26 cellular contexts compared by ENCODE assay signal in the genomic region with DNA sequence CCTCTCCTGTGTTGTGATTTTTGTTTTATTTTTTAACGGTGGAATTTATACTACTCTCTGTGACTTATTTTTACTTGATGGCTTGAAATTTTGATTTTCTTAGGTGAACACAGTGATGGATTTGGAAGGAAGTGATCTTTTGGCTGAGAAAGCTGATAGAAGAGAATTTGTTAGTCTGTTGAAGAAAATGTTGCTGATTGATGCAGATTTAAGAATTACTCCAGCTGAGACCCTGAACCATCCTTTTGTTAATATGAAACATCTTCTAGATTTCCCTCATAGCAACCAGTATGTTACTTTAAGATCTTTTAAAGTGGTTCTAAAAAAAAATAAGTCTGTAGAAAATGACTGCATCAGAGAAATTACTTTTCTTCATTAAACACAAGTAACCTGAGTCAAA.
"Had no signal": no experiment of that assay in that cellular context is flagged by ENCODE, and none has a peak within 500 bp of the region (broad histone marks: within the 10 kb centered on the region; RNA-seq: fewer than 3 reads in every experiment).

No MANE protein-coding gene starts in this region.

- H3K9ac ChIP-seq: parathyroid adenoma had no signal

- H3K27ac ChIP-seq: epithelial cell of prostate, gastrocnemius medialis, left lung, parathyroid adenoma, prostate gland, right atrium auricular region, skin epidermis, spleen, testis, tibial nerve, upper lobe of left lung had no signal

- DNase-seq: cortex of kidney; effector memory CD8-positive, alpha-beta T cell; foreskin fibroblast; gastrocnemius medialis; head of caudate nucleus; left cardiac atrium; left lung; mesenchymal stem cell; mucosa of descending colon; naive B cell; occipital lobe; spleen; stimulated activated CD4-positive, alpha-beta T cell treated with anti-CD3 and anti-CD28 coated beads, Interleukin-4, amount 100 ng/mL, for 4 hours; stimulated activated naive CD8-positive, alpha-beta T cell treated with anti-CD3 and anti-CD28 coated beads, Interleukin-15, Interleukin-2, amounts not matched to agents 100 U/mL and 50 U/mL, for 24 hours; substantia nigra; testis; upper lobe of left lung had no signal

- H3K4me1 Mint-ChIP-seq: mesothelial cell of epicardium; naive B cell; stimulated activated memory B cell treated with anti-CD40 and anti-IgM and Interleukin-4, amounts not matched to agents 10 μg/mL and 1 μg/mL and 100 μg/mL, for 72 hours had no signal

- H3K4me3 Mint-ChIP-seq: effector memory CD8-positive, alpha-beta T cell; mesothelial cell of epicardium; naive B cell; stimulated activated memory B cell treated with anti-CD40 and anti-IgM and Interleukin-4, amounts not matched to agents 10 μg/mL and 1 μg/mL and 100 μg/mL, for 72 hours had no signal

- ATAC-seq: effector memory CD8-positive, alpha-beta T cell; esophagus mucosa; gastrocnemius medialis; left cardiac atrium; left lung; mucosa of descending colon; stimulated activated memory B cell treated with anti-CD40 and anti-IgM and Interleukin-4, amounts not matched to agents 10 μg/mL and 1 μg/mL and 100 μg/mL, for 72 hours; stimulated activated naive CD8-positive, alpha-beta T cell treated with anti-CD3 and anti-CD28 coated beads, Interleukin-15, Interleukin-2, amounts not matched to agents 100 U/mL and 50 U/mL, for 24 hours had no signal

- H3K27ac Mint-ChIP-seq: mesothelial cell of epicardium; stimulated activated memory B cell treated with anti-CD40 and anti-IgM and Interleukin-4, amounts not matched to agents 10 μg/mL and 1 μg/mL and 100 μg/mL, for 72 hours had no signal

- H3K9me3 Mint-ChIP-seq: effector memory CD8-positive, alpha-beta T cell; mesothelial cell of epicardium; naive B cell; stimulated activated memory B cell treated with anti-CD40 and anti-IgM and Interleukin-4, amounts not matched to agents 10 μg/mL and 1 μg/mL and 100 μg/mL, for 72 hours had no signal

- H3K27me3 Mint-ChIP-seq: effector memory CD8-positive, alpha-beta T cell; naive B cell; stimulated activated memory B cell treated with anti-CD40 and anti-IgM and Interleukin-4, amounts not matched to agents 10 μg/mL and 1 μg/mL and 100 μg/mL, for 72 hours had no signal

- H3K4me1 ChIP-seq: left lung, prostate gland, testis, upper lobe of left lung had no signal

- H3K9me3 ChIP-seq: gastrocnemius medialis, left lung, mucosa of descending colon, prostate gland, right atrium auricular region, spleen, testis, tibial nerve, upper lobe of left lung had no signal

- H3K4me3 ChIP-seq: gastrocnemius medialis, left lung, mucosa of descending colon, prostate gland, right atrium auricular region, skin epidermis, spleen, testis, tibial nerve, upper lobe of left lung had no signal

- H3K27me3 ChIP-seq: gastrocnemius medialis, left lung, right atrium auricular region, spleen, testis, tibial nerve, upper lobe of left lung had no signal

- H3K36me3 ChIP-seq: prostate gland had no signal
